29 cellular contexts compared by ENCODE assay signal in the genomic region with DNA sequence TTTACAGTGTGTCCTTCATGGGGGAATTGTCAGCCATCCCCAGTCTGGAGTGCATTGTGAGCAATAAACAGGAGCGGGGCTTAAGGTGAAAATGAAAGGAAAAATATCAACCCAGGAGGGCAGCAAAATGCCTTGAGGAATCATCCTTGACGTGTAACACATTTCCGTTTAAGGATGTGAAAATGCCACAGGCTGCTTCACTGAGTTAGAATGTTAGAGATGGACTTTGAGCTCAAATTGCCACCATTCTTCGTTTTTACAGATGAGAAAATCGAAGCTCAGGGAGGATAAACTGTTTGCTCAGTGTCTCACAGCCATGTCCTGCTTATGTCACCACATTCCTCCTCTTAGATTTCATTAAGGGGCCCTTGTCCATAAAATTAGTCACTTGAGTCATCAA. TPM values are rescaled to one million over a fixed set of nuclear protein-coding genes. Genes with fewer than 3 reads are reported as not detected.
DNase-seq lines count a peak whose midpoint lies in the region; ATAC-seq, FAIRE-seq and TF ChIP-seq lines count a peak whose summit lies in the region.
"Had no signal": no experiment of that assay in that cellular context is flagged by ENCODE, and none has a peak within 500 bp of the region (broad histone marks: within the 10 kb centered on the region; RNA-seq: fewer than 3 reads in every experiment).

No MANE protein-coding gene starts in this region.

- H2AFZ ChIP-seq in HepG2 (ENCODE audit: low read length) (no peak overlapping the region), astrocyte (ENCODE audit: low read depth, low read length) (no peak overlapping the region), hepatocyte (no peak overlapping the region)
- H2AFZ ChIP-seq: GM23248, PC-9 had no signal

- 2% methylated on average over 5 of the region's 5 CpGs for WGBS in HepG2 (ENCODE audit: low lambda C conversion rate)
- WGBS in right lobe of liver (ENCODE audit: insufficient coverage, low coverage, low lambda C conversion rate, missing lambda C conversion rate): 15% methylated on average over 4 of the region's 5 CpGs
- 38% methylated on average over 5 of the region's 5 CpGs for WGBS in hepatocyte (ENCODE audit: low lambda C conversion rate, missing lambda C conversion rate)

- no peak for TF ChIP-seq CTCF in HepG2 (CRISPR knock-in tag; IDR thresholded peaks at IDR 0.05)
- no peak for TF ChIP-seq CTCF in right lobe of liver (IDR thresholded peaks at IDR 0.05)
- TF ChIP-seq CTCF in astrocyte (IDR thresholded peaks at IDR 0.05; ENCODE audit: insufficient read depth, low read depth, low read length): no peak
- TF ChIP-seq CTCF in hepatocyte (IDR thresholded peaks at IDR 0.05; ENCODE audit: poor library complexity): no peak
- TF ChIP-seq CTCF in WTC11 (IDR thresholded peaks at IDR 0.05): no peak
- TF ChIP-seq CTCF in foreskin fibroblast (IDR thresholded peaks at IDR 0.05; ENCODE audit: low read depth, low read length): no peak

- POLR2A ChIA-PET in HepG2 (lab: Yijun Ruan, JAX) (no interaction called here), WTC11 (lab: Charles Lee) (no interaction called here)

- TF ChIP-seq EP300 in HepG2 (IDR thresholded peaks at IDR 0.05; ENCODE audit: low read depth in 2 of 2, low read length in 2 of 2) (no peak), HepG2 (CRISPR knock-in tag; IDR thresholded peaks at IDR 0.05; ENCODE audit: borderline replicate concordance) (no peak)

- BruUV-seq in HepG2 (replicated peaks; lab: Mats Ljungman, UMichigan): no TSS peak

- H3K36me3 Mint-ChIP-seq in astrocyte (ENCODE audit: low read depth, unreplicated experiment) (no peaks in the 10 kb centered on the region), WTC11 (no peaks in the 10 kb centered on the region)
- H3K36me3 Mint-ChIP-seq: IgD-negative memory B cell had no signal

- TF ChIP-seq RAD21 in HepG2 (CRISPR knock-in tag; IDR thresholded peaks at IDR 0.05): no peak

- no peaks in the 10 kb centered on the region for H3K9me2 ChIP-seq in hepatocyte (replicated peaks; ENCODE audit: insufficient read depth)

- no peaks in the 10 kb centered on the region for H4K20me1 ChIP-seq in HepG2 (ENCODE audit: insufficient read depth, low read length)
- no peaks in the 10 kb centered on the region for H4K20me1 ChIP-seq in astrocyte (ENCODE audit: insufficient read depth, low read length)
- no peaks in the 10 kb centered on the region for H4K20me1 ChIP-seq in hepatocyte (ENCODE audit: insufficient read depth, poor library complexity, severe bottlenecking)

- H3K9ac ChIP-seq in HepG2 (ENCODE audit: insufficient read depth, low read depth, low read length): no peak overlapping the region
- no peak overlapping the region for H3K9ac ChIP-seq in astrocyte (ENCODE audit: low read length)
- H3K9ac ChIP-seq: GM23248, KMS-11 had no signal

- peaks cover 8% of the 10 kb centered on the region for H3K27me3 Mint-ChIP-seq in astrocyte (ENCODE audit: low read depth, unreplicated experiment)
- no peaks in the 10 kb centered on the region for H3K27me3 Mint-ChIP-seq in WTC11 (ENCODE audit: low read depth)

- ATAC-seq in HepG2 (no peak; the same call in 2 of the 3 replicates), right lobe of liver (no peak), WTC11 (no peak)

- no peak overlapping the region for H3K4me3 Mint-ChIP-seq in astrocyte (ENCODE audit: unreplicated experiment)
- no peak overlapping the region for H3K4me3 Mint-ChIP-seq in WTC11
- H3K4me3 Mint-ChIP-seq: IgD-negative memory B cell had no signal

- no peaks in the 10 kb centered on the region for H3K36me3 ChIP-seq in HepG2 (replicated peaks in 1 of 2; ENCODE audit: control insufficient read depth in 1 of 2, insufficient read depth in 2 of 2, low read length in 2 of 2)
- H3K36me3 ChIP-seq in right lobe of liver: no peaks in the 10 kb centered on the region
- H3K36me3 ChIP-seq in astrocyte (ENCODE audit: insufficient read depth, low read length): no peaks in the 10 kb centered on the region
- no peaks in the 10 kb centered on the region for H3K36me3 ChIP-seq in hepatocyte (replicated peaks; ENCODE audit: insufficient read depth, low read depth)

- CTCF ChIA-PET in HepG2 (lab: Yijun Ruan, JAX; ENCODE audit: low intra/inter-chr PET ratio, low total read pairs): no interaction called here
- CTCF ChIA-PET in WTC11 (lab: Charles Lee): interaction anchor here (1.0 kb wide), 1 partner anchor 17 kb away, joined by 3 read pairs; no protein-coding TSS in a partner anchor

- H3K27ac ChIP-seq in HepG2 (ENCODE audit: extremely low read length, insufficient read depth, low read length) (no peak overlapping the region), right lobe of liver (no peak overlapping the region), astrocyte (ENCODE audit: low read depth, low read length) (no peak overlapping the region), hepatocyte (peak overlapping the region; percentile 74)
- H3K27ac ChIP-seq: 22Rv1, GM23248, KMS-11, PC-9, RWPE1 had no signal

- no peak overlapping the region for H3K4me2 ChIP-seq in HepG2 (ENCODE audit: low read depth, low read length)
- H3K4me2 ChIP-seq in astrocyte (ENCODE audit: low read length): peak overlapping the region; percentile 33
- peak overlapping the region; percentile 52 for H3K4me2 ChIP-seq in hepatocyte
- H3K4me2 ChIP-seq: KMS-11, PC-9 had no signal

- no peaks in the 10 kb centered on the region for H3K79me2 ChIP-seq in HepG2 (ENCODE audit: insufficient read depth, low read length)
- H3K79me2 ChIP-seq in astrocyte (ENCODE audit: insufficient read depth, low read length): no peaks in the 10 kb centered on the region
- H3K79me2 ChIP-seq in hepatocyte: no peaks in the 10 kb centered on the region

- H3K27ac Mint-ChIP-seq in astrocyte (ENCODE audit: unreplicated experiment): no peak overlapping the region
- H3K27ac Mint-ChIP-seq in WTC11: no peak overlapping the region
- H3K27ac Mint-ChIP-seq: IgD-negative memory B cell had no signal

- no peaks in the 10 kb centered on the region for H3K9me3 ChIP-seq in HepG2 (ENCODE audit: low read length)
- H3K9me3 ChIP-seq in right lobe of liver: no peaks in the 10 kb centered on the region
- no peaks in the 10 kb centered on the region for H3K9me3 ChIP-seq in astrocyte (ENCODE audit: insufficient read depth, low read depth, low read length)
- no peaks in the 10 kb centered on the region for H3K9me3 ChIP-seq in hepatocyte (ENCODE audit: low read depth)

- TF ChIP-seq POLR2A in HepG2 (IDR thresholded peaks at IDR 0.05; ENCODE audit: insufficient read depth in 1 of 2, low read depth in 2 of 2, low read length in 2 of 2): no peak
- no peak for TF ChIP-seq POLR2A in right lobe of liver (IDR thresholded peaks at IDR 0.05)

- H3K27me3 ChIP-seq in HepG2 (ENCODE audit: control insufficient read depth in 1 of 2, insufficient read depth in 2 of 2, low read length in 2 of 2) (peaks cover 2 to 9% of the 10 kb centered on the region in 2 experiments; a peak in 3 of 5 replicates), right lobe of liver (no peaks in the 10 kb centered on the region), astrocyte (ENCODE audit: insufficient read depth, low read length) (no peaks in the 10 kb centered on the region), hepatocyte (peaks cover 3% of the 10 kb centered on the region)

- DNase-seq in HepG2 (ENCODE audit: low spot score): peak; percentile 4
- no peak for DNase-seq in right lobe of liver
- DNase-seq in astrocyte (ENCODE audit: low read depth): no peak
- peak; percentile 48 for DNase-seq in hepatocyte (ENCODE audit: low spot score)
- DNase-seq in renal cortical epithelial cell (ENCODE audit: low read depth): peak; percentile 79
- DNase-seq in activated gamma-delta T cell treated with Interleukin-2 at 50 U/mL for 16 hours: no peak
- DNase-seq in WTC11 (ENCODE audit: low spot score): no peak
- no peak for DNase-seq in foreskin fibroblast
- DNase-seq: ACHN; DMS153; DND-41; GM23248; H7; NCI-H1092; NCI-H1417 treated with DMSO at 0.1 percent for 48 hours; NCI-H187 treated with DMSO at 0.1 percent for 48 hours; NCI-H2171 treated with DMSO at 0.1 percent for 48 hours; NCI-H345; NCI-H510A treated with DMSO at 0.1 percent for 48 hours; NCI-H748 treated with DMSO at 0.1 percent for 48 hours; NK-92 treated with Interleukin-12 subunit alpha and Interleukin-12 subunit beta, amount 100 ng/mL, for 24 hours; PC-9; SHP77 had no signal

- H3K4me1 Mint-ChIP-seq in astrocyte (ENCODE audit: low read depth, unreplicated experiment): peaks cover 1% of the 10 kb centered on the region
- H3K4me1 Mint-ChIP-seq in WTC11: peaks cover 14% of the 10 kb centered on the region
- H3K4me1 Mint-ChIP-seq: IgD-negative memory B cell had no signal

- H3K4me1 ChIP-seq in HepG2 (ENCODE audit: insufficient read depth, low read length): no peaks in the 10 kb centered on the region
- no peaks in the 10 kb centered on the region for H3K4me1 ChIP-seq in right lobe of liver
- no peaks in the 10 kb centered on the region for H3K4me1 ChIP-seq in astrocyte (ENCODE audit: insufficient read depth, low read length)
- H3K4me1 ChIP-seq in hepatocyte (ENCODE audit: insufficient read depth): no peaks in the 10 kb centered on the region

- H3K4me3 ChIP-seq in HepG2 (replicated peaks in 1 of 3; ENCODE audit: insufficient read depth in 1 of 3, low read depth in 2 of 3, low read length in 3 of 3) (no peak overlapping the region), right lobe of liver (no peak overlapping the region), astrocyte (ENCODE audit: insufficient read depth, low read depth, low read length) (no peak overlapping the region), hepatocyte (no peak overlapping the region), foreskin fibroblast (ENCODE audit: low read depth in 1 of 2, low read length in 2 of 2) (no peak overlapping the region)
- H3K4me3 ChIP-seq: GM23248, PC-9 had no signal

- no peak for FAIRE-seq in HepG2 (lab: Jason Lieb, UNC)
- no peak for FAIRE-seq in astrocyte (lab: Jason Lieb, UNC)
- FAIRE-seq: GM18507 had no signal

- H3K9me3 Mint-ChIP-seq in astrocyte (ENCODE audit: unreplicated experiment): no peaks in the 10 kb centered on the region
- H3K9me3 Mint-ChIP-seq in WTC11: 0 out of 2 replicates have a peak, but pooled peaks cover under 1% of the 10 kb centered on the region

- intact Hi-C loops in HepG2 (cut with micrococcal nuclease; ENCODE audit: unreplicated experiment): no loop called here
- intact Hi-C loops in right lobe of liver (cut with DNase I): no loop called here

- in situ Hi-C loops in HepG2 (cut with HindIII; ENCODE audit: extremely low pct_ligation_motif_present, low pct_unique_long_range_greater_than_20kb): no loop called here

RNA-seq across cellular contexts. Expression of gene SORCS3, which starts 23.1 kb away (rescaled TPM):
- total RNA-seq in HepG2 (2016; rRNA removed; fragmentation: Illumina TruSeq; extraction: Trizol): not detected in 2 replicates
- not detected in 2 replicates for total RNA-seq in HepG2 (2016; cell fraction: cytosol; rRNA removed; fragmentation: Illumina TruSeq; extraction: Trizol; ENCODE audit: low read depth)
- not detected in 2 replicates for total RNA-seq in HepG2 (2016; cell fraction: insoluble cytoplasmic fraction; rRNA removed; fragmentation: Illumina TruSeq; extraction: Trizol)
- total RNA-seq in HepG2 (2016; cell fraction: membrane; rRNA removed; fragmentation: Illumina TruSeq; extraction: Trizol): not detected in 2 replicates
- total RNA-seq in HepG2 (2016; cell fraction: nucleus; rRNA removed; fragmentation: Illumina TruSeq; extraction: Trizol): not detected in 2 replicates
- 0.01 and 0.07 TPM in 2 replicates for polyA plus RNA-seq in HepG2 (2011; rRNA removed)
- 0.01 TPM in 2 replicates for polyA plus RNA-seq in HepG2 (2011; cell fraction: cytosol; rRNA removed)
- polyA plus RNA-seq in HepG2 (2011; cell fraction: nucleus; rRNA removed): 0.05 TPM in 2 replicates
- polyA plus RNA-seq in HepG2 (2012): 0.15 and 0.29 TPM in 2 replicates
- polyA plus RNA-seq in HepG2 (2016; cell fraction: cytosol; fragmentation: Illumina TruSeq; extraction: Trizol; ENCODE audit: low read depth): not detected in 2 replicates
- not detected in 2 replicates for polyA plus RNA-seq in HepG2 (2016; cell fraction: insoluble cytoplasmic fraction; fragmentation: Illumina TruSeq; extraction: Trizol; ENCODE audit: low read depth)
- polyA plus RNA-seq in HepG2 (2016; cell fraction: membrane; fragmentation: Illumina TruSeq; extraction: Trizol; ENCODE audit: low read depth): not detected in 2 replicates
- not detected in 2 replicates for polyA plus RNA-seq in HepG2 (2016; cell fraction: nucleus; fragmentation: Illumina TruSeq; extraction: Trizol; ENCODE audit: insufficient read depth, low read depth)
- polyA minus RNA-seq in HepG2 (2011; rRNA and poly(A)+ RNA removed; ENCODE audit: low replicate concordance): 0.10 TPM in 1 of 2 replicates, not detected in the other
- not detected in 2 replicates for polyA minus RNA-seq in HepG2 (2011; cell fraction: cytosol; rRNA and poly(A)+ RNA removed)
- polyA minus RNA-seq in HepG2 (2011; cell fraction: nucleus; rRNA and poly(A)+ RNA removed): 1.7 TPM in 1 of 2 replicates, not detected in the other
- total RNA-seq in right lobe of liver: not detected
- 0.91 and 1.00 TPM in 2 replicates for total RNA-seq in astrocyte
- total RNA-seq in hepatocyte: 0.80 and 1.2 TPM in 2 replicates
- polyA plus RNA-seq in hepatocyte: 0.59 TPM in 1 of 2 replicates, not detected in the other
- 0.70 and 1.4 TPM in 2 replicates for total RNA-seq in renal cortical epithelial cell
- total RNA-seq in WTC11 (2021): 0.94 to 1.3 TPM (median 1.3 TPM) in 3 replicates
- total RNA-seq: GM23248, PC-9 had no signal
- polyA plus RNA-seq: BJ, GM23248, IgD-negative memory B cell had no signal

Comparison
In these comparisons a context has a peak if more than half of its experiments do, and no peak if none do; other contexts are left out.
1. DNase-seq: peak in HepG2 (single experiment), hepatocyte (single experiment) and renal cortical epithelial cell (single experiment); none in right lobe of liver (0 of 3), astrocyte (single experiment), activated gamma-delta T cell treated with Interleukin-2 at 50 U/mL for 16 hours (single experiment), WTC11 (single experiment) and foreskin fibroblast (0 of 2).